8 cellular contexts compared by ENCODE assay signal in genomic region chr10:72737357-72737756, GRCh38. TPM values are rescaled to one million over a fixed set of nuclear protein-coding genes. Genes with fewer than 3 reads are reported as not detected.
DNase-seq lines count a peak whose midpoint lies in the region; ATAC-seq and TF ChIP-seq lines count a peak whose summit lies in the region.
"Not testable (repeated sequence)": the region's sequence is repeated elsewhere in the genome, so short reads cannot be mapped to it uniquely, and the experiment has no call there.

No MANE protein-coding gene starts in this region.

- peak overlapping the region; percentile 97 for H2BK5ac ChIP-seq in IMR-90 (ENCODE audit: low read depth, low read length, poor library complexity, severe bottlenecking)

- not testable (repeated sequence) for H3K27me3 Mint-ChIP-seq in endothelial cell (ENCODE audit: unreplicated experiment); type B pancreatic cell

- H3K36me3 ChIP-seq in BLaER1 treated with 17β-estradiol and CSF1 and Interleukin-3, amounts not matched to agents 10 nM and 100 nM; IMR-90 (ENCODE audit: control insufficient read depth, insufficient read depth, low read length); right atrium auricular region; muscle layer of duodenum (ENCODE audit: control insufficient read depth in 1 of 2, insufficient read depth in 2 of 2, low read length in 2 of 2); skeletal muscle tissue (ENCODE audit: control insufficient read depth in 3 of 3, insufficient read depth in 3 of 3, low read length in 3 of 3): not testable (repeated sequence)

- not testable (repeated sequence) for H3K4me3 ChIP-seq in BLaER1 treated with 17β-estradiol and CSF1 and Interleukin-3, amounts not matched to agents 10 nM and 100 nM; IMR-90 (ENCODE audit: insufficient read depth, low read depth, low read length); right atrium auricular region; muscle layer of duodenum (ENCODE audit: low read depth in 1 of 2, low read length in 2 of 2); skeletal muscle tissue (ENCODE audit: low read length in 3 of 3)

- H3K4me3 Mint-ChIP-seq in endothelial cell (ENCODE audit: unreplicated experiment); type B pancreatic cell: not testable (repeated sequence)

- not testable (repeated sequence) for H2AK9ac ChIP-seq in IMR-90 (replicated peaks; ENCODE audit: low read depth, low read length, poor library complexity)

- H3K18ac ChIP-seq in IMR-90 (ENCODE audit: low read depth, low read length): not testable (repeated sequence)

- peak overlapping the region; percentile 63; the same call in 1 of the 3 replicates for H2BK15ac ChIP-seq in IMR-90 (ENCODE audit: low read depth, low read length)

- TF ChIP-seq RAD21 in IMR-90 (IDR thresholded peaks at IDR 0.05; ENCODE audit: low read length): not testable (repeated sequence)

- H3K23ac ChIP-seq in IMR-90 (ENCODE audit: low read depth, low read length): 0 out of 2 replicates have a peak overlapping the region, but pooled peaks have one; percentile 55

- H4K91ac ChIP-seq in IMR-90 (ENCODE audit: insufficient read depth, low read depth, low read length): not testable (repeated sequence)

- H2AFZ ChIP-seq in IMR-90 (replicated peaks; ENCODE audit: low read length, poor library complexity): not testable (repeated sequence)

- CTCF ChIA-PET in IMR-90 (lab: Yijun Ruan, JAX): not testable (repeated sequence)

- H2AK5ac ChIP-seq in IMR-90 (ENCODE audit: low read depth, low read length): peak overlapping the region; percentile 79; the same call in 1 of the 2 replicates

- H3K27ac Mint-ChIP-seq in endothelial cell (ENCODE audit: unreplicated experiment) (peak overlapping the region; percentile 85), type B pancreatic cell (peak overlapping the region; percentile 73)

- dilution Hi-C loops in IMR-90 (cut with HindIII; ENCODE audit: low sequenced_read_pairs, unreplicated experiment): not testable (repeated sequence)

- WGBS in IMR-90 (ENCODE audit: extremely low coverage in 2 of 2, insufficient read length in 1 of 2), 2 experiments: no CpG with 5 or more reads among the region's 6 CpGs

- H3K4me1 ChIP-seq in BLaER1 treated with 17β-estradiol and CSF1 and Interleukin-3, amounts not matched to agents 10 nM and 100 nM: peaks cover 34 to 47% (median 40%) of the 10 kb centered on the region in 10 experiments
- H3K4me1 ChIP-seq in IMR-90 (ENCODE audit: control insufficient read depth, insufficient read depth, low read length) (peaks cover 18% of the 10 kb centered on the region), right atrium auricular region (peaks cover 0 to 64% of the 10 kb centered on the region in 2 donors), muscle layer of duodenum (ENCODE audit: control insufficient read depth in 1 of 2, insufficient read depth in 2 of 2, low read length in 2 of 2) (peaks cover 23 to 37% of the 10 kb centered on the region in 2 donors), skeletal muscle tissue (ENCODE audit: control insufficient read depth in 3 of 3, insufficient read depth in 3 of 3, low read length in 3 of 3) (peaks cover 37 to 42% (median 40%) of the 10 kb centered on the region in 3 donors)

- H3K9ac ChIP-seq in BLaER1 treated with 17β-estradiol and CSF1 and Interleukin-3, amounts not matched to agents 10 nM and 100 nM; IMR-90 (ENCODE audit: low read depth, low read length); skeletal muscle tissue (ENCODE audit: low read depth in 1 of 3, low read length in 3 of 3): not testable (repeated sequence)

- H3K4me1 Mint-ChIP-seq in endothelial cell (ENCODE audit: unreplicated experiment) (peaks cover 30% of the 10 kb centered on the region), type B pancreatic cell (ENCODE audit: unreplicated experiment) (peaks cover 26% of the 10 kb centered on the region)

- H3K79me1 ChIP-seq in IMR-90 (ENCODE audit: low read depth in 1 of 2, low read length in 2 of 2): peaks cover 16 to 71% of the 10 kb centered on the region in 2 experiments

- BruUV-seq in IMR-90 (replicated peaks; lab: Mats Ljungman, UMichigan): not testable (repeated sequence)

- not testable (repeated sequence) for H3K36me3 Mint-ChIP-seq in endothelial cell (ENCODE audit: low read depth, unreplicated experiment); type B pancreatic cell

- peak overlapping the region; percentile 14; the same call in 1 of the 2 replicates for H2BK20ac ChIP-seq in IMR-90 (ENCODE audit: low read depth, low read length)

- 0 out of 2 replicates have a peak overlapping the region, but pooled peaks have one; percentile 74 for H3K14ac ChIP-seq in IMR-90 (replicated peaks; ENCODE audit: low read depth, low read length)

- not testable (repeated sequence) for H4K8ac ChIP-seq in IMR-90 (ENCODE audit: low read depth in 2 of 2, low read length in 2 of 2)

- not testable (repeated sequence) for H3K9me3 ChIP-seq in BLaER1 treated with 17β-estradiol and CSF1 and Interleukin-3, amounts not matched to agents 10 nM and 100 nM (replicated peaks in 1 of 11); IMR-90 (ENCODE audit: control insufficient read depth, insufficient read depth, low read length); right atrium auricular region; muscle layer of duodenum (ENCODE audit: control insufficient read depth in 1 of 2, low read length in 2 of 2); skeletal muscle tissue (ENCODE audit: control insufficient read depth in 3 of 3, low read length in 3 of 3)

- not testable (repeated sequence) for H3K9me1 ChIP-seq in IMR-90 (ENCODE audit: insufficient read depth, low read length)

- H2BK120ac ChIP-seq in IMR-90 (ENCODE audit: low read depth, low read length): not testable (repeated sequence)

- not testable (repeated sequence) for H4K20me1 ChIP-seq in BLaER1 treated with 17β-estradiol and CSF1 and Interleukin-3, amounts not matched to agents 10 nM and 100 nM; IMR-90 (ENCODE audit: insufficient read depth, low read length)

- in situ Hi-C loops in IMR-90 (cut with MboI; ENCODE audit: low sequenced_read_pairs): not testable (repeated sequence)

- not testable (repeated sequence) for TF ChIP-seq POLR2A in IMR-90 (IDR thresholded peaks at IDR 0.05; ENCODE audit: low read depth, low read length)

- POLR2A ChIA-PET in IMR-90 (lab: Charles Lee; ENCODE audit: unreplicated experiment): interaction anchor here (0.9 kb wide), 1 partner anchor 16 kb away, joined by 3 read pairs; no protein-coding TSS in a partner anchor

- not testable (repeated sequence) for H3K27me3 ChIP-seq in BLaER1 treated with 17β-estradiol and CSF1 and Interleukin-3, amounts not matched to agents 10 nM and 100 nM; IMR-90 (ENCODE audit: control insufficient read depth, insufficient read depth, low read length); right atrium auricular region; muscle layer of duodenum (ENCODE audit: low read depth, low read length); skeletal muscle tissue (ENCODE audit: control insufficient read depth in 3 of 3, insufficient read depth in 3 of 3, low read length in 3 of 3)

- not testable (repeated sequence) for H3K9me3 Mint-ChIP-seq in endothelial cell (ENCODE audit: unreplicated experiment); type B pancreatic cell

- H3K4me2 ChIP-seq in BLaER1 treated with 17β-estradiol and CSF1 and Interleukin-3, amounts not matched to agents 10 nM and 100 nM: peak overlapping the region; percentile 46 to 82 (median 67); a peak in 21 of 22 replicates
- peak overlapping the region; percentile 29; the same call in 1 of the 2 replicates for H3K4me2 ChIP-seq in IMR-90 (ENCODE audit: low read depth, low read length)

- peak overlapping the region; percentile 39; the same call in 1 of the 2 replicates for H4K5ac ChIP-seq in IMR-90 (ENCODE audit: low read depth, low read length)

- TF ChIP-seq CTCF in IMR-90 (conservative IDR thresholded peaks at IDR 0.05; ENCODE audit: low read depth, low read length); VCaP (conservative IDR thresholded peaks at IDR 0.05); endothelial cell (IDR thresholded peaks at IDR 0.05; ENCODE audit: unreplicated experiment); right atrium auricular region (IDR thresholded peaks at IDR 0.05); type B pancreatic cell (conservative IDR thresholded peaks at IDR 0.05): not testable (repeated sequence)

- not testable (repeated sequence) for DNase-seq in IMR-90; endothelial cell (ENCODE audit: low spot score); right atrium auricular region (ENCODE audit: low spot score); type B pancreatic cell (ENCODE audit: extremely low spot score, unreplicated experiment)

- H3K4ac ChIP-seq in IMR-90 (ENCODE audit: low read depth, low read length): peak overlapping the region; percentile 36

- peak overlapping the region in 2 of 11 experiments; percentile 5 to 11; a peak in 2 of 22 replicates for H3K27ac ChIP-seq in BLaER1 treated with 17β-estradiol and CSF1 and Interleukin-3, amounts not matched to agents 10 nM and 100 nM
- H3K27ac ChIP-seq in IMR-90 (ENCODE audit: insufficient read depth, low read length): not testable (repeated sequence)
- H3K27ac ChIP-seq in VCaP: peak overlapping the region; percentile 60
- H3K27ac ChIP-seq in right atrium auricular region: peak overlapping the region; percentile 65 to 71
- H3K27ac ChIP-seq in muscle layer of duodenum (ENCODE audit: low read length): peak overlapping the region; percentile 25
- H3K27ac ChIP-seq in skeletal muscle tissue (ENCODE audit: low read depth, low read length): peak overlapping the region; percentile 77

- intact Hi-C loops in IMR-90 (cut with micrococcal nuclease): not testable (repeated sequence)

- not testable (repeated sequence) for H3K56ac ChIP-seq in IMR-90 (ENCODE audit: extremely low read depth, insufficient read depth, low read length)

- ATAC-seq in IMR-90 (ENCODE audit: low read depth): not testable (repeated sequence)

RNA-seq across cellular contexts. Expression of gene MCU, which starts 45.4 kb away (rescaled TPM):
- 36.2 and 39.7 TPM in 2 replicates for total RNA-seq in IMR-90 (2012; rRNA removed)
- 35.1 and 36.7 TPM in 2 replicates for polyA plus RNA-seq in IMR-90 (2012; rRNA removed)
- polyA plus RNA-seq in IMR-90 (2012; cell fraction: cytosol; rRNA removed): 9.6 and 11.2 TPM in 2 replicates
- 12.1 and 61.4 TPM in 2 replicates for polyA plus RNA-seq in IMR-90 (2012; cell fraction: nucleus; rRNA removed; ENCODE audit: low replicate concordance)
- total RNA-seq in endothelial cell (ENCODE audit: unreplicated experiment): 39.6 TPM
- total RNA-seq in right atrium auricular region: 10 to 100 TPM; 12.4 to 14.2 TPM
- 95.0 TPM for total RNA-seq in skeletal muscle tissue
- 26.0 and 27.0 TPM in 2 replicates for total RNA-seq in type B pancreatic cell (ENCODE audit: low replicate concordance)
